9 cellular contexts compared by ENCODE assay signal in genomic region chr9:129595903-129596540, GRCh38. TPM values are rescaled to one million over a fixed set of nuclear protein-coding genes. Genes with fewer than 3 reads are reported as not detected.
A peak's percentile ranks its signal among the peaks of the same experiment; 100 is the strongest.
DNase-seq lines count a peak whose midpoint lies in the region; ATAC-seq and TF ChIP-seq lines count a peak whose summit lies in the region.
"Had no signal": no experiment of that assay in that cellular context is flagged by ENCODE, and none has a peak within 500 bp of the region (broad histone marks: within the 10 kb centered on the region; RNA-seq: fewer than 3 reads in every experiment).

No MANE protein-coding gene starts in this region.

- intact Hi-C loops in right cardiac atrium (cut with DNase I) (no loop called here), A673 (cut with micrococcal nuclease; ENCODE audit: unreplicated experiment) (no loop called here)

- peak overlapping the region; percentile 70 to 82; a peak in 4 of 5 replicates for H3K4me3 Mint-ChIP-seq in H9
- H3K4me3 Mint-ChIP-seq in T-cell: peak overlapping the region in 1 of 3 donors; percentile 65
- peak overlapping the region; percentile 38 to 47 for H3K4me3 Mint-ChIP-seq in stimulated activated naive B cell treated with anti-CD40 and anti-IgM and Interleukin-4, amounts not matched to agents 10 μg/mL and 1 μg/mL and 100 μg/mL, for 72 hours

- H4K91ac ChIP-seq in H9 (ENCODE audit: insufficient read length, low read depth, low read length): no peak overlapping the region

- no peak overlapping the region for H2BK20ac ChIP-seq in H9 (ENCODE audit: low read depth, low read length, poor library complexity, severe bottlenecking)

- BruUV-seq in A673 (replicated peaks; lab: Mats Ljungman, UMichigan): no TSS peak

- no peak overlapping the region for H3K56ac ChIP-seq in H9 (ENCODE audit: insufficient read length, low read depth, low read length)

- no peak overlapping the region for H3K14ac ChIP-seq in H9 (ENCODE audit: insufficient read depth, low read length)

- CTCF ChIA-PET in T-cell (lab: Charles Lee): interaction anchor here in 1 of 2 donors (0.6 kb wide), 1 partner anchor 11 kb away, joined by 3 read pairs; no protein-coding TSS in a partner anchor
- CTCF ChIA-PET in A673 (lab: Charles Lee): no interaction called here

- H3K27me3 ChIP-seq in H9 (ENCODE audit: insufficient read depth, low read length) (peaks cover 4% of the 10 kb centered on the region; the same call in 1 of the 2 replicates), right cardiac atrium (ENCODE audit: control insufficient read depth, insufficient read depth) (no peaks in the 10 kb centered on the region), A673 (replicated peaks; ENCODE audit: insufficient read depth, low read depth, low read length, poor library complexity) (no peaks in the 10 kb centered on the region)

- H3K4ac ChIP-seq in H9 (ENCODE audit: low read depth, low read length): no peak overlapping the region

- H2BK5ac ChIP-seq in H9 (ENCODE audit: insufficient read length, low read length): no peak overlapping the region

- H3K27me3 Mint-ChIP-seq in H9 (ENCODE audit: low read depth): peaks cover 55% of the 10 kb centered on the region
- peaks cover 3 to 10% of the 10 kb centered on the region in 2 donors for H3K27me3 Mint-ChIP-seq in T-cell
- H3K27me3 Mint-ChIP-seq in stimulated activated naive B cell treated with anti-CD40 and anti-IgM and Interleukin-4, amounts not matched to agents 10 μg/mL and 1 μg/mL and 100 μg/mL, for 72 hours: peaks cover 50 to 72% of the 10 kb centered on the region in 2 donors

- no peak overlapping the region for H2AFZ ChIP-seq in H9 (ENCODE audit: low read length)

- no peaks in the 10 kb centered on the region for H4K20me1 ChIP-seq in H9 (ENCODE audit: control insufficient read depth, insufficient read depth, insufficient read length)

- TF ChIP-seq CTCF in H9 (conservative IDR thresholded peaks at IDR 0.05) (0 out of 3 replicates have a peak, but pooled peaks have one; percentile 12), A673 (conservative IDR thresholded peaks at IDR 0.05; ENCODE audit: low read depth, low read length) (no peak)

- H3T11ph ChIP-seq in H9 (ENCODE audit: low read length): no peak overlapping the region

- peaks cover 12% of the 10 kb centered on the region for H3K23me2 ChIP-seq in H9 (ENCODE audit: insufficient read length, low read depth, low read length, poor library complexity, severe bottlenecking)

- H2BK120ac ChIP-seq in H9 (ENCODE audit: low read depth, low read length, poor library complexity, severe bottlenecking): no peak overlapping the region

- H3K9me3 ChIP-seq in H9 (ENCODE audit: control insufficient read depth, low read depth, low read length) (no peaks in the 10 kb centered on the region), right cardiac atrium (ENCODE audit: control insufficient read depth, low read length) (no peaks in the 10 kb centered on the region), A673 (ENCODE audit: low read depth, low read length, poor library complexity, severe bottlenecking) (no peaks in the 10 kb centered on the region)

- no peaks in the 10 kb centered on the region for H3K36me3 Mint-ChIP-seq in H9 (ENCODE audit: insufficient read depth in 1 of 3, low read depth in 3 of 3)
- no peaks in the 10 kb centered on the region for H3K36me3 Mint-ChIP-seq in T-cell
- peaks cover 0 to 4% of the 10 kb centered on the region in 2 donors for H3K36me3 Mint-ChIP-seq in stimulated activated naive B cell treated with anti-CD40 and anti-IgM and Interleukin-4, amounts not matched to agents 10 μg/mL and 1 μg/mL and 100 μg/mL, for 72 hours

- DNase-seq in H9 (no peak), T-cell (no peak), right cardiac atrium (peak in 2 of 3 donors; percentile 66 to 72), A673 (ENCODE audit: low spot score) (no peak)
- DNase-seq in stimulated activated naive B cell treated with anti-CD40 and anti-IgM and Interleukin-4, amounts not matched to agents 10 μg/mL and 1 μg/mL and 100 μg/mL, for 72 hours: no peak
- DNase-seq: central memory CD4-positive, alpha-beta T cell; KG1 had no signal

- POLR2A ChIA-PET in T-cell (lab: Charles Lee) (interaction anchor here in 1 of 2 donors (0.6 kb wide), 1 partner anchor 25 kb away, joined by 3 read pairs; no protein-coding TSS in a partner anchor), A673 (lab: Charles Lee; ENCODE audit: low non-redundant PET) (no interaction called here)

- H2AK5ac ChIP-seq in H9 (ENCODE audit: insufficient read length, low read length): no peak overlapping the region

- H3K18ac ChIP-seq in H9 (ENCODE audit: insufficient read length, low read depth, low read length): no peak overlapping the region

- H3K36me3 ChIP-seq in A673 (ENCODE audit: insufficient read depth, low read length, poor library complexity, severe bottlenecking): no peaks in the 10 kb centered on the region

- ATAC-seq in T-cell (replicated peaks in 1 of 4): no peak
- ATAC-seq in right cardiac atrium: peak in 1 of 2 donors; percentile 8
- ATAC-seq in stimulated activated naive B cell treated with anti-CD40 and anti-IgM and Interleukin-4, amounts not matched to agents 10 μg/mL and 1 μg/mL and 100 μg/mL, for 72 hours (replicated peaks): peak; percentile 54 to 63
- ATAC-seq in GM18520 (IDR thresholded peaks at IDR 0.05; ENCODE audit: unreplicated experiment): no peak
- no peak for ATAC-seq in HG02885 (IDR thresholded peaks at IDR 0.05; ENCODE audit: poor library complexity, unreplicated experiment)

- H2BK15ac ChIP-seq in H9 (ENCODE audit: low read depth, low read length): no peak overlapping the region

- no peaks in the 10 kb centered on the region for H3K79me2 ChIP-seq in H9 (ENCODE audit: insufficient read depth, low read length)

- H3K4me1 ChIP-seq in H9 (ENCODE audit: insufficient read depth, low read length) (peaks cover 9% of the 10 kb centered on the region; the same call in 1 of the 2 replicates), right cardiac atrium (ENCODE audit: control insufficient read depth, insufficient read depth, low read length) (peaks cover 2% of the 10 kb centered on the region), A673 (ENCODE audit: insufficient read depth, low read length, poor library complexity, severe bottlenecking) (peaks cover 8% of the 10 kb centered on the region)

- no peak overlapping the region for H3K27ac ChIP-seq in H9 (ENCODE audit: insufficient read length, low read depth, low read length)
- no peak overlapping the region for H3K27ac ChIP-seq in right cardiac atrium (ENCODE audit: low read length)
- no peak overlapping the region for H3K27ac ChIP-seq in A673 (ENCODE audit: low read depth, low read length, poor library complexity, severe bottlenecking)

- no peak overlapping the region for H4K5ac ChIP-seq in H9 (ENCODE audit: insufficient read length, low read depth, low read length)

- H3K9me3 Mint-ChIP-seq in H9: no peaks in the 10 kb centered on the region; a peak in 1 of 5 replicates
- H3K9me3 Mint-ChIP-seq in T-cell: no peaks in the 10 kb centered on the region
- H3K9me3 Mint-ChIP-seq in stimulated activated naive B cell treated with anti-CD40 and anti-IgM and Interleukin-4, amounts not matched to agents 10 μg/mL and 1 μg/mL and 100 μg/mL, for 72 hours: no peaks in the 10 kb centered on the region

- H3K4me3 ChIP-seq in right cardiac atrium (ENCODE audit: low read length) (no peak overlapping the region), A673 (ENCODE audit: low read depth, low read length, poor library complexity, severe bottlenecking) (no peak overlapping the region)

- H3K9ac ChIP-seq in H9 (ENCODE audit: extremely low read depth, insufficient read length, low read length): no peak overlapping the region

- H3K4me2 ChIP-seq in H9 (ENCODE audit: insufficient read depth, insufficient read length, low read length): peak overlapping the region; percentile 68

- no CpG with 5 or more reads among the region's 6 CpGs for WGBS in H9 (ENCODE audit: extremely low coverage, insufficient read length, low lambda C conversion rate)
- 73% methylated on average over 6 of the region's 6 CpGs for WGBS in right cardiac atrium

- H3K23ac ChIP-seq in H9 (ENCODE audit: insufficient read length, low read depth, low read length): no peak overlapping the region

- H3K4me1 Mint-ChIP-seq in H9: peaks cover 36 to 44% of the 10 kb centered on the region in 2 experiments
- peaks cover 16 to 32% (median 22%) of the 10 kb centered on the region in 3 donors for H3K4me1 Mint-ChIP-seq in T-cell
- H3K4me1 Mint-ChIP-seq in stimulated activated naive B cell treated with anti-CD40 and anti-IgM and Interleukin-4, amounts not matched to agents 10 μg/mL and 1 μg/mL and 100 μg/mL, for 72 hours: peaks cover 15 to 35% of the 10 kb centered on the region in 2 donors

- H4K8ac ChIP-seq in H9 (replicated peaks; ENCODE audit: insufficient read length, low read depth, low read length): no peak overlapping the region

- H3K27ac Mint-ChIP-seq in H9 (no peak overlapping the region), T-cell (peak overlapping the region; percentile 29 to 61)
- peak overlapping the region; percentile 90 for H3K27ac Mint-ChIP-seq in stimulated activated naive B cell treated with anti-CD40 and anti-IgM and Interleukin-4, amounts not matched to agents 10 μg/mL and 1 μg/mL and 100 μg/mL, for 72 hours

- no peaks in the 10 kb centered on the region for H3K79me1 ChIP-seq in H9 (ENCODE audit: insufficient read depth, low read depth, low read length, poor library complexity, severe bottlenecking)

- H2BK12ac ChIP-seq in H9 (ENCODE audit: insufficient read length, low read depth, low read length): no peak overlapping the region

RNA-seq across cellular contexts. Expression of gene C9orf50, which starts 24.9 kb away (rescaled TPM):
- total RNA-seq in H9 (2021): not detected in 2 replicates
- total RNA-seq in T-cell: not detected
- under 1 TPM in 1 of 4 donors, not detected in 3; 0.20 TPM for total RNA-seq in right cardiac atrium
- polyA plus RNA-seq in right cardiac atrium: not detected
- total RNA-seq in A673 (2021): 0.28 TPM in 1 of 2 replicates, not detected in the other

RNA-seq across cellular contexts. Expression of gene NTMT1, which starts 29.9 kb away (rescaled TPM):
- total RNA-seq in H9 (2021): 57.9 and 63.3 TPM in 2 replicates
- 10 to 100 TPM; 31.0 to 45.0 (median 40.3) TPM for total RNA-seq in T-cell
- 10 to 100 TPM; 45.0 to 55.2 (median 48.6) TPM for total RNA-seq in right cardiac atrium
- polyA plus RNA-seq in right cardiac atrium: 78.1 TPM
- 82.8 and 87.1 TPM in 2 replicates for total RNA-seq in A673 (2021)

RNA-seq across cellular contexts. Expression of gene ASB6, which starts 45.9 kb away (rescaled TPM):
- 21.0 and 21.6 TPM in 2 replicates for total RNA-seq in H9 (2021)
- total RNA-seq in T-cell: 10 to 100 TPM; 28.3 to 35.2 (median 30.8) TPM
- 10 to 100 TPM in 3 of 4 donors, 1 to 10 TPM in 1; 9.1 to 10.7 (median 10.2) TPM for total RNA-seq in right cardiac atrium
- polyA plus RNA-seq in right cardiac atrium: 9.8 TPM
- 30.4 and 36.5 TPM in 2 replicates for total RNA-seq in A673 (2021)

Comparison
In these comparisons a context has a peak if more than half of its experiments do, and no peak if none do; other contexts are left out.
1. DNase-seq: peak in right cardiac atrium (2 of 3); none in H9 (single experiment), T-cell (0 of 34), stimulated activated naive B cell treated with anti-CD40 and anti-IgM and Interleukin-4, amounts not matched to agents 10 μg/mL and 1 μg/mL and 100 μg/mL, for 72 hours (single experiment) and A673 (single experiment).
2. H3K27ac Mint-ChIP-seq: peak in T-cell (2 of 2) and stimulated activated naive B cell treated with anti-CD40 and anti-IgM and Interleukin-4, amounts not matched to agents 10 μg/mL and 1 μg/mL and 100 μg/mL, for 72 hours (single experiment); none in H9 (0 of 3).
3. ATAC-seq: peak in stimulated activated naive B cell treated with anti-CD40 and anti-IgM and Interleukin-4, amounts not matched to agents 10 μg/mL and 1 μg/mL and 100 μg/mL, for 72 hours (2 of 2); none in T-cell (0 of 4), GM18520 (single experiment) and HG02885 (single experiment).